Comparison of ENCODE assay signal across 6 cellular contexts in the genomic region with DNA sequence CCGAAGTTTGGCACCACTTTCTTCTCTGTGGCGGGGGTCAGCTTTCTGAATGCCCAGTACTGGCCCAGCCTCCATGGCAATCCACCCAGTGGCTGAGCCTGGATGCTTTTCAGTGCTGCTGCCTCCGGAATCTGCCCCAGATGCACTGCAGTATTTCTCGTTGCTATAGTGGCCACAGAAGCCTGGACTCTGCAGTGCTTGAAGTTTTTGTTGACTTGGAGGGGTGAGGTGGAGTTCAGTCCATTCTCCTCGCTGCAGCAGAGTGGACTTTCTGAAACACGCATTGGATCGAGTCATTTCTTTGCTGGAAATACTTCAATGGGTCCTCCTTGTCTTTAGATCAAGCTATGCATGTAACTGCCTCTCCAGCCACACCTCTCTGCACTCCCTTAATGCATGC. TPM values are rescaled to one million over a fixed set of nuclear protein-coding genes. Genes with fewer than 3 reads are reported as not detected.
"Had no signal": no experiment of that assay in that cellular context is flagged by ENCODE, and none has a peak within 500 bp of the region (broad histone marks: within the 10 kb centered on the region; RNA-seq: fewer than 3 reads in every experiment).

No MANE protein-coding gene starts in this region.

RNA-seq across cellular contexts. Expression of a gene that starts 16.8 kb away (rescaled TPM):
- total RNA-seq: M059J, PC-3, Peyer's patch, Right ventricle myocardium superior, SJSA1 had no signal
- polyA plus RNA-seq: SK-N-SH had no signal
